ENCODE assay signal across 14 cellular contexts in the genomic region with DNA sequence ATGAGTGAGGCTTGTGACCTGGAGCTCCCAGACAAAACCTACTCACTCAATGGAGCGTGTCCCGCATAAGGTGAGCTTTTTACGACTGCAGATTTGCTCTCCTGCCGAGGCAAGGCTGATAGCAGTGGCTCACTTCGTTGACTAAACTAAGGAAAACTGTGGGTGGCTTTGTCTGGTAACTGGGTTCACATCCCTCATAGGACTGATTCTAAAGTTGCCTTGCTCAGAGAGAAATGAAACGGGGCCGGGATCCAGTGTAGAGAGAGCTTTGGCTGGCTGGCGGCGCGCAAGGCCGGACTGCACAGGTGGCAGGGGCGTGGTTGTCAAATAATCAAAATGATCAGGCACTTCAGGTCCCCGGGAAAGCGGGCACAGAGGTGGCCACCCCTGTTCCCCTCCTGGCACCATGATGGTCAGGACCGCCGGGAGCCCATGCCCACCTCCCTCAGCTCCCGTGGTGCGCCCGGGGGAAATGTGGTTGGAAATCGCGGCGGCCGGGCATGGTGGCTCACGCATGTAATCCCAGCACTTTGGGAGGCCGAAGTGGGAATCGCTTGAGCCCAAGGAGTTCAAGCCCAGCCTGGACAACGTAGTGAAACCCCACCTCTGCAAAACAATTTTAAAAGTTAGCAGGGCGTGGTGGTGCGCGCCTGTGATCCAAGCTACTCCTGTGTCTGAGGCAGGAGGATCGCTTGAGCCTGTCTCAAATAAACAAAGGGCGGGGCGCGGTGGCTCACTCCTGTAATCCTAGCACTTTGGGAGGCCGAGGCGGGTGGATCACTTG. TPM values are rescaled to one million over a fixed set of nuclear protein-coding genes. Genes with fewer than 3 reads are reported as not detected.
DNase-seq lines count a peak whose midpoint lies in the region; ATAC-seq and TF ChIP-seq lines count a peak whose summit lies in the region.
"Had no signal": no experiment of that assay in that cellular context is flagged by ENCODE, and none has a peak within 500 bp of the region (broad histone marks: within the 10 kb centered on the region; RNA-seq: fewer than 3 reads in every experiment).

No MANE protein-coding gene starts in this region.

- ATAC-seq in activated CD8-positive, alpha-beta T cell treated with anti-CD3 and anti-CD28 coated beads, Interleukin-2, amount 10 ng/mL, durations not matched to agents 7 days and 5 days: no peak
- ATAC-seq in activated CD8-positive, alpha-beta T cell treated with anti-CD3 and anti-CD28 coated beads for 36 hours: no peak
- ATAC-seq in WTC11 (no peak), sciatic nerve (no peak), foreskin keratinocyte (no peak), left ventricle myocardium superior (no peak)
- ATAC-seq: heart left ventricle had no signal

- no peak overlapping the region for H3K27ac Mint-ChIP-seq in activated CD8-positive, alpha-beta T cell treated with anti-CD3 and anti-CD28 coated beads, Interleukin-2, amount 10 ng/mL, durations not matched to agents 7 days and 5 days
- H3K27ac Mint-ChIP-seq in activated CD8-positive, alpha-beta T cell treated with anti-CD3 and anti-CD28 coated beads for 36 hours: no peak overlapping the region
- H3K27ac Mint-ChIP-seq in WTC11 (peak overlapping the region; percentile 53; the same call in 1 of the 2 replicates), glutamatergic neuron (ENCODE audit: unreplicated experiment) (no peak overlapping the region)

- no peaks in the 10 kb centered on the region for H3K27me3 ChIP-seq in foreskin keratinocyte
- H3K27me3 ChIP-seq: brain microvascular endothelial cell had no signal

- TF ChIP-seq CTCF in activated CD8-positive, alpha-beta T cell treated with anti-CD3 and anti-CD28 coated beads for 36 hours (IDR thresholded peaks at IDR 0.05): no peak
- TF ChIP-seq CTCF in WTC11 (IDR thresholded peaks at IDR 0.05): no peak
- TF ChIP-seq CTCF in foreskin keratinocyte (conservative IDR thresholded peaks at IDR 0.05): no peak
- TF ChIP-seq CTCF in glutamatergic neuron (IDR thresholded peaks at IDR 0.05; ENCODE audit: partially characterized antibody, unreplicated experiment): no peak

- CTCF ChIA-PET in activated CD8-positive, alpha-beta T cell treated with anti-CD3 and anti-CD28 coated beads, Interleukin-2, amount 10 ng/mL, durations not matched to agents 7 days and 5 days (lab: Charles Lee): interaction anchor here (1.6 kb wide), 1 partner anchor 11 kb away, joined by 4 read pairs; no protein-coding TSS in a partner anchor
- CTCF ChIA-PET in activated CD8-positive, alpha-beta T cell treated with anti-CD3 and anti-CD28 coated beads for 36 hours (lab: Charles Lee): interaction anchor here (1.4 to 1.7 kb wide), 2 partner anchors 12 to 130 kb away, joined by 4 to 6 read pairs; no protein-coding TSS in a partner anchor
- CTCF ChIA-PET in WTC11 (lab: Charles Lee): interaction anchor here (1.4 to 6.2 kb wide), 4 partner anchors 10 to 134 kb away, joined by 3 to 75 read pairs (median 52); no protein-coding TSS in a partner anchor

- intact Hi-C loops in activated CD8-positive, alpha-beta T cell treated with anti-CD3 and anti-CD28 coated beads for 36 hours (cut with micrococcal nuclease): no loop called here
- intact Hi-C loops in sciatic nerve (cut with DNase I) (loop anchor here (10.0 kb wide), 1 partner anchor 107 kb away; no protein-coding TSS in a partner anchor), left ventricle myocardium superior (cut with micrococcal nuclease) (no loop called here)

- H3K36me3 Mint-ChIP-seq in activated CD8-positive, alpha-beta T cell treated with anti-CD3 and anti-CD28 coated beads, Interleukin-2, amount 10 ng/mL, durations not matched to agents 7 days and 5 days (ENCODE audit: low read depth): peaks cover 4% of the 10 kb centered on the region
- no peaks in the 10 kb centered on the region for H3K36me3 Mint-ChIP-seq in activated CD8-positive, alpha-beta T cell treated with anti-CD3 and anti-CD28 coated beads for 36 hours (ENCODE audit: low read depth)
- H3K36me3 Mint-ChIP-seq in WTC11 (no peaks in the 10 kb centered on the region), glutamatergic neuron (ENCODE audit: unreplicated experiment) (no peaks in the 10 kb centered on the region)

- peaks cover 8% of the 10 kb centered on the region for H3K27me3 Mint-ChIP-seq in activated CD8-positive, alpha-beta T cell treated with anti-CD3 and anti-CD28 coated beads, Interleukin-2, amount 10 ng/mL, durations not matched to agents 7 days and 5 days (ENCODE audit: low read depth)
- H3K27me3 Mint-ChIP-seq in activated CD8-positive, alpha-beta T cell treated with anti-CD3 and anti-CD28 coated beads for 36 hours: peaks cover 7% of the 10 kb centered on the region
- H3K27me3 Mint-ChIP-seq in WTC11 (ENCODE audit: low read depth) (peaks cover 24% of the 10 kb centered on the region), glutamatergic neuron (ENCODE audit: unreplicated experiment) (peaks cover 30% of the 10 kb centered on the region)

- peak overlapping the region; percentile 48 for H3K4me3 Mint-ChIP-seq in activated CD8-positive, alpha-beta T cell treated with anti-CD3 and anti-CD28 coated beads, Interleukin-2, amount 10 ng/mL, durations not matched to agents 7 days and 5 days
- H3K4me3 Mint-ChIP-seq in activated CD8-positive, alpha-beta T cell treated with anti-CD3 and anti-CD28 coated beads for 36 hours: no peak overlapping the region
- H3K4me3 Mint-ChIP-seq in WTC11 (peak overlapping the region; percentile 31), glutamatergic neuron (ENCODE audit: unreplicated experiment) (no peak overlapping the region)

- no peaks in the 10 kb centered on the region for H3K4me1 ChIP-seq in foreskin keratinocyte

- H3K27ac ChIP-seq in foreskin keratinocyte: no peak overlapping the region
- H3K27ac ChIP-seq: brain microvascular endothelial cell had no signal

- POLR2A ChIA-PET in activated CD8-positive, alpha-beta T cell treated with anti-CD3 and anti-CD28 coated beads, Interleukin-2, amount 10 ng/mL, durations not matched to agents 7 days and 5 days (lab: Charles Lee): no interaction called here
- POLR2A ChIA-PET in activated CD8-positive, alpha-beta T cell treated with anti-CD3 and anti-CD28 coated beads for 36 hours (lab: Charles Lee): interaction anchor here (0.7 to 4.5 kb wide), 4 partner anchors 10 to 94 kb away, joined by 3 to 21 read pairs (median 3); no protein-coding TSS in a partner anchor
- POLR2A ChIA-PET in WTC11 (lab: Charles Lee): no interaction called here

- peaks cover 60% of the 10 kb centered on the region for H3K4me1 Mint-ChIP-seq in activated CD8-positive, alpha-beta T cell treated with anti-CD3 and anti-CD28 coated beads, Interleukin-2, amount 10 ng/mL, durations not matched to agents 7 days and 5 days (ENCODE audit: low read depth)
- H3K4me1 Mint-ChIP-seq in activated CD8-positive, alpha-beta T cell treated with anti-CD3 and anti-CD28 coated beads for 36 hours (ENCODE audit: low read depth): peaks cover 38% of the 10 kb centered on the region
- H3K4me1 Mint-ChIP-seq in WTC11 (peaks cover 6% of the 10 kb centered on the region), glutamatergic neuron (ENCODE audit: low read depth, unreplicated experiment) (peaks cover 2% of the 10 kb centered on the region)

- no peak for DNase-seq in activated CD8-positive, alpha-beta T cell treated with anti-CD3 and anti-CD28 coated beads, Interleukin-2, amount 10 ng/mL, durations not matched to agents 7 days and 5 days
- DNase-seq in activated CD8-positive, alpha-beta T cell treated with anti-CD3 and anti-CD28 coated beads for 36 hours: no peak
- peak; percentile 58 for DNase-seq in LoVo (ENCODE audit: low spot score)
- DNase-seq in WTC11 (ENCODE audit: low spot score): no peak
- peak; percentile 54 for DNase-seq in sciatic nerve (ENCODE audit: low spot score)
- no peak for DNase-seq in foreskin keratinocyte
- DNase-seq in glutamatergic neuron: no peak
- no peak for DNase-seq in left ventricle myocardium superior
- DNase-seq: activated T-cell treated with anti-CD3 and anti-CD28 coated beads, Interleukin-2, amount 50 U/mL, for 1 hour; AML-193; brain microvascular endothelial cell; NCI-H1105 had no signal

- no peaks in the 10 kb centered on the region for H3K9me3 Mint-ChIP-seq in activated CD8-positive, alpha-beta T cell treated with anti-CD3 and anti-CD28 coated beads, Interleukin-2, amount 10 ng/mL, durations not matched to agents 7 days and 5 days (ENCODE audit: insufficient read depth)
- peaks cover 2% of the 10 kb centered on the region for H3K9me3 Mint-ChIP-seq in activated CD8-positive, alpha-beta T cell treated with anti-CD3 and anti-CD28 coated beads for 36 hours
- H3K9me3 Mint-ChIP-seq in WTC11 (peaks cover 11% of the 10 kb centered on the region), glutamatergic neuron (ENCODE audit: unreplicated experiment) (peaks cover 28% of the 10 kb centered on the region)

RNA-seq across cellular contexts. Expression of a gene that starts 26.6 kb away (rescaled TPM):
- total RNA-seq in activated CD8-positive, alpha-beta T cell treated with anti-CD3 and anti-CD28 coated beads, Interleukin-2, amount 10 ng/mL, durations not matched to agents 7 days and 5 days: not detected
- not detected for total RNA-seq in activated CD8-positive, alpha-beta T cell treated with anti-CD3 and anti-CD28 coated beads for 36 hours
- total RNA-seq in WTC11 (2021) (0.27 to 0.46 TPM (median 0.44 TPM) in 3 replicates), sciatic nerve (not detected), foreskin keratinocyte (0.25 and 0.44 TPM in 2 replicates), glutamatergic neuron (ENCODE audit: unreplicated experiment) (not detected), left ventricle myocardium superior (not detected)
- 0.07 TPM in 1 of 2 replicates, not detected in the other for polyA plus RNA-seq in foreskin keratinocyte
- total RNA-seq: heart left ventricle, lower leg skin had no signal
- polyA plus RNA-seq: heart left ventricle had no signal

RNA-seq across cellular contexts. Expression of a gene that starts 26.6 kb away (rescaled TPM):
- 10 to 100 TPM; 10.8 to 12.1 TPM for total RNA-seq in activated CD8-positive, alpha-beta T cell treated with anti-CD3 and anti-CD28 coated beads, Interleukin-2, amount 10 ng/mL, durations not matched to agents 7 days and 5 days
- total RNA-seq in activated CD8-positive, alpha-beta T cell treated with anti-CD3 and anti-CD28 coated beads for 36 hours: 1 to 10 TPM; 6.1 to 7.5 TPM
- total RNA-seq in WTC11 (2021): 8.9 to 11.6 TPM (median 10.3 TPM) in 3 replicates
- 9.0 TPM for total RNA-seq in sciatic nerve
- total RNA-seq in foreskin keratinocyte: 4.4 and 5.4 TPM in 2 replicates
- 5.7 and 6.5 TPM in 2 replicates for polyA plus RNA-seq in foreskin keratinocyte
- total RNA-seq in glutamatergic neuron (ENCODE audit: unreplicated experiment): 18.7 TPM
- 7.1 TPM for total RNA-seq in left ventricle myocardium superior

RNA-seq across cellular contexts. Expression of a gene that starts 49.0 kb away (rescaled TPM):
- total RNA-seq in activated CD8-positive, alpha-beta T cell treated with anti-CD3 and anti-CD28 coated beads, Interleukin-2, amount 10 ng/mL, durations not matched to agents 7 days and 5 days: not detected
- total RNA-seq in activated CD8-positive, alpha-beta T cell treated with anti-CD3 and anti-CD28 coated beads for 36 hours: not detected
- total RNA-seq in WTC11 (2021) (17.7 to 22.7 TPM (median 21.3 TPM) in 3 replicates), sciatic nerve (12.3 TPM), foreskin keratinocyte (16.7 and 17.2 TPM in 2 replicates), glutamatergic neuron (ENCODE audit: unreplicated experiment) (31.6 TPM), left ventricle myocardium superior (8.8 TPM)
- 17.0 and 19.1 TPM in 2 replicates for polyA plus RNA-seq in foreskin keratinocyte

Comparison
In these comparisons a context has a peak if more than half of its experiments do, and no peak if none do; other contexts are left out.
1. H3K4me3 Mint-ChIP-seq: peak in activated CD8-positive, alpha-beta T cell treated with anti-CD3 and anti-CD28 coated beads, Interleukin-2, amount 10 ng/mL, durations not matched to agents 7 days and 5 days (single experiment) and WTC11 (single experiment); none in activated CD8-positive, alpha-beta T cell treated with anti-CD3 and anti-CD28 coated beads for 36 hours (single experiment) and glutamatergic neuron (single experiment).
2. DNase-seq: peak in LoVo (single experiment) and sciatic nerve (single experiment); none in activated CD8-positive, alpha-beta T cell treated with anti-CD3 and anti-CD28 coated beads, Interleukin-2, amount 10 ng/mL, durations not matched to agents 7 days and 5 days (single experiment), activated CD8-positive, alpha-beta T cell treated with anti-CD3 and anti-CD28 coated beads for 36 hours (single experiment), WTC11 (single experiment), foreskin keratinocyte (0 of 2), glutamatergic neuron (single experiment) and left ventricle myocardium superior (single experiment).